Comparison of ENCODE assay signal across 17 cellular contexts in genomic region chr16:57188711-57189002, GRCh38. TPM values are rescaled to one million over a fixed set of nuclear protein-coding genes. Genes with fewer than 3 reads are reported as not detected.
DNase-seq lines count a peak whose midpoint lies in the region; ATAC-seq and TF ChIP-seq lines count a peak whose summit lies in the region.
"Had no signal": no experiment of that assay in that cellular context is flagged by ENCODE, and none has a peak within 500 bp of the region (broad histone marks: within the 10 kb centered on the region; RNA-seq: fewer than 3 reads in every experiment).

No MANE protein-coding gene starts in this region.

- no peak for TF ChIP-seq POLR2A in breast epithelium (IDR thresholded peaks at IDR 0.05)

- CTCF ChIA-PET in MCF 10A (lab: Yijun Ruan, JAX) (interaction anchor here (0.6 kb wide), 1 partner anchor 314 kb away, joined by 3 read pairs; no protein-coding TSS in a partner anchor), RWPE1 (lab: Yijun Ruan, JAX) (no interaction called here)

- H3K27ac Mint-ChIP-seq in MCF 10A (ENCODE audit: low read depth, unreplicated experiment), result peak overlapping the region; percentile 98

- H3K27me3 ChIP-seq in breast epithelium (no peaks in the 10 kb centered on the region), smooth muscle cell (ENCODE audit: low read depth) (no peaks in the 10 kb centered on the region), H7 (ENCODE audit: control insufficient read depth, insufficient read depth, low read length) (no peaks in the 10 kb centered on the region; the same call in 1 of the 2 replicates)
- H3K27me3 ChIP-seq: dorsolateral prefrontal cortex, SJSA1, uterus had no signal

- peaks cover 45% of the 10 kb centered on the region for H3K4me1 Mint-ChIP-seq in MCF 10A (ENCODE audit: insufficient read depth, unreplicated experiment)

- TF ChIP-seq CTCF in MCF 10A (IDR thresholded peaks at IDR 0.05; ENCODE audit: unreplicated experiment), result no peak
- no peak for TF ChIP-seq CTCF in breast epithelium (IDR thresholded peaks at IDR 0.05)
- no peak for TF ChIP-seq CTCF in RWPE1 (conservative IDR thresholded peaks at IDR 0.05; ENCODE audit: low read depth)
- no peak for TF ChIP-seq CTCF in fibroblast of villous mesenchyme (IDR thresholded peaks at IDR 0.05; ENCODE audit: insufficient read depth, low read depth, low read length)
- no peak for TF ChIP-seq CTCF in smooth muscle cell (IDR thresholded peaks at IDR 0.05; ENCODE audit: borderline replicate concordance, insufficient read depth, poor library complexity, severe bottlenecking)

- peaks cover 91% of the 10 kb centered on the region for H3K79me2 ChIP-seq in smooth muscle cell (ENCODE audit: low read depth)

- H3K4me3 Mint-ChIP-seq in MCF 10A (ENCODE audit: unreplicated experiment), result peak overlapping the region; percentile 95

- H2AFZ ChIP-seq in smooth muscle cell (ENCODE audit: low read depth), result no peak overlapping the region

- H3K4me2 ChIP-seq in smooth muscle cell, result peak overlapping the region; percentile 96

- peaks cover 16% of the 10 kb centered on the region for H3K36me3 Mint-ChIP-seq in MCF 10A (ENCODE audit: insufficient read depth, unreplicated experiment)

- peaks cover 0 to 21% of the 10 kb centered on the region in 2 donors for H3K4me1 ChIP-seq in breast epithelium
- peaks cover 52% of the 10 kb centered on the region for H3K4me1 ChIP-seq in smooth muscle cell (ENCODE audit: low read depth)

- H3K27ac ChIP-seq in breast epithelium (no peak overlapping the region), RWPE1 (peak overlapping the region; percentile 63), smooth muscle cell (ENCODE audit: low read depth) (peak overlapping the region; percentile 87)
- H3K27ac ChIP-seq: SJSA1, uterus had no signal

- no peaks in the 10 kb centered on the region for H3K27me3 Mint-ChIP-seq in MCF 10A (ENCODE audit: insufficient read depth, unreplicated experiment)

- DNase-seq in MCF 10A (ENCODE audit: unreplicated experiment) (no peak), breast epithelium (ENCODE audit: low spot score in 2 of 2) (no peak), RWPE1 (ENCODE audit: low spot score) (no peak), fibroblast of villous mesenchyme (ENCODE audit: low read depth) (no peak), smooth muscle cell (lab: John Stamatoyannopoulos, UW; ENCODE audit: unreplicated experiment) (no peak), left lobe of liver (ENCODE audit: low spot score) (no peak), H7 (no peak)
- DNase-seq in stimulated activated naive CD4-positive, alpha-beta T cell treated with Interleukin-2 at 50 U/mL for 16 hours (lab: John Stamatoyannopoulos, UW), result no peak
- DNase-seq: activated CD4-positive, alpha-beta T cell treated with anti-CD3 and anti-CD28 coated beads, Interleukin-2, amount 50 U/mL, for 4 hours; dorsolateral prefrontal cortex; Karpas-422; left cardiac atrium; mucosa of descending colon; NCI-H1436 treated with DMSO at 0.1 percent for 48 hours; stimulated activated naive CD4-positive, alpha-beta T cell; uterus had no signal

- intact Hi-C loops in MCF 10A (cut with micrococcal nuclease), result loop anchor here (10.0 kb wide), 1 partner anchor 226 kb away; no protein-coding TSS in a partner anchor
- intact Hi-C loops in breast epithelium (cut with DNase I; ENCODE audit: low total_unique reads), result loop anchor here (5.0 kb wide), 1 partner anchor 234 kb away; no protein-coding TSS in a partner anchor

- H3K4me3 ChIP-seq in breast epithelium, result no peak overlapping the region
- peak overlapping the region; percentile 79 for H3K4me3 ChIP-seq in fibroblast of villous mesenchyme (ENCODE audit: low read depth, low read length)
- H3K4me3 ChIP-seq in smooth muscle cell, result peak overlapping the region; percentile 78
- no peak overlapping the region for H3K4me3 ChIP-seq in H7 (ENCODE audit: insufficient read depth, low read depth, low read length)
- H3K4me3 ChIP-seq: mucosa of descending colon, SJSA1, uterus had no signal

- H3K9me3 ChIP-seq in breast epithelium, result no peaks in the 10 kb centered on the region
- no peaks in the 10 kb centered on the region for H3K9me3 ChIP-seq in smooth muscle cell (replicated peaks; ENCODE audit: low read depth)
- H3K9me3 ChIP-seq: mucosa of descending colon, SJSA1, uterus had no signal

- POLR2A ChIA-PET in MCF 10A (lab: Yijun Ruan, JAX), result interaction anchor here (2.4 to 5.7 kb wide), 2 partner anchors 25 to 78 kb away, joined by 12 to 67 read pairs; no protein-coding TSS in a partner anchor
- POLR2A ChIA-PET in RWPE1 (lab: Yijun Ruan, JAX; ENCODE audit: low non-redundant PET), result no interaction called here

- ATAC-seq in left lobe of liver, result no peak
- ATAC-seq: left cardiac atrium, mucosa of descending colon had no signal

- no TSS peak for BruUV-seq in MCF 10A (replicated peaks; lab: Mats Ljungman, UMichigan)

- H3K36me3 ChIP-seq in breast epithelium (no peaks in the 10 kb centered on the region), smooth muscle cell (ENCODE audit: low read depth) (no peaks in the 10 kb centered on the region), H7 (replicated peaks; ENCODE audit: control insufficient read depth, insufficient read depth, low read length) (no peaks in the 10 kb centered on the region)
- H3K36me3 ChIP-seq: uterus had no signal

- H3K9ac ChIP-seq in smooth muscle cell (ENCODE audit: low read depth), result no peak overlapping the region

- peaks cover 6% of the 10 kb centered on the region for H3K9me3 Mint-ChIP-seq in MCF 10A (ENCODE audit: unreplicated experiment)

- H3F3A ChIP-seq in smooth muscle cell (ENCODE audit: low read depth), result peaks cover 23% of the 10 kb centered on the region

- 87% methylated on average over 9 of the region's 9 CpGs for WGBS in smooth muscle cell (ENCODE audit: low lambda C conversion rate)

- H4K20me1 ChIP-seq in smooth muscle cell (ENCODE audit: low read depth), result peaks cover 35% of the 10 kb centered on the region

RNA-seq across cellular contexts. Expression of gene RSPRY1, which starts 2.5 kb away (rescaled TPM):
- total RNA-seq in MCF 10A (2022), result 55.9 and 62.0 TPM in 2 replicates
- 10 to 100 TPM; 26.4 to 52.4 (median 34.4) TPM for total RNA-seq in breast epithelium
- 51.2 and 64.8 TPM in 2 replicates for total RNA-seq in fibroblast of villous mesenchyme
- 57.1 and 58.0 TPM in 2 replicates for total RNA-seq in smooth muscle cell
- polyA plus RNA-seq in smooth muscle cell, result 42.0 and 43.5 TPM in 2 replicates
- total RNA-seq in left lobe of liver, result 18.1 TPM
- total RNA-seq in H7 (2014; rRNA removed; shearing (Covaris generic)), result 31.0 and 49.8 TPM in 2 replicates

RNA-seq across cellular contexts. Expression of gene PSME3IP1, which starts 2.8 kb away (rescaled TPM):
- total RNA-seq in MCF 10A (2022) (100 and 107 TPM in 2 replicates), breast epithelium (10 to 100 TPM; 64.8 to 81.4 (median 69.8) TPM), fibroblast of villous mesenchyme (59.3 and 71.2 TPM in 2 replicates), smooth muscle cell (68.7 and 104 TPM in 2 replicates), left lobe of liver (26.6 TPM)
- polyA plus RNA-seq in smooth muscle cell, result 58.1 and 82.1 TPM in 2 replicates
- total RNA-seq in H7 (2014; rRNA removed; shearing (Covaris generic)), result 60.9 and 63.3 TPM in 2 replicates

RNA-seq across cellular contexts. Expression of gene ARL2BP, which starts 56.4 kb away (rescaled TPM):
- total RNA-seq in MCF 10A (2022) (94.4 and 114 TPM in 2 replicates), breast epithelium (10 to 100 TPM; 50.5 to 64.0 (median 62.4) TPM), fibroblast of villous mesenchyme (91.2 and 134 TPM in 2 replicates), smooth muscle cell (78.1 and 85.6 TPM in 2 replicates), left lobe of liver (17.1 TPM)
- polyA plus RNA-seq in smooth muscle cell, result 68.9 and 88.0 TPM in 2 replicates
- total RNA-seq in H7 (2014; rRNA removed; shearing (Covaris generic)), result 27.7 and 28.3 TPM in 2 replicates

Comparison
In these comparisons a context has a peak if more than half of its experiments do, and no peak if none do; other contexts are left out.
1. H3K27ac ChIP-seq: peak in RWPE1 (single experiment) and smooth muscle cell (single experiment); none in breast epithelium (0 of 2).
2. H3K4me3 ChIP-seq: peak in fibroblast of villous mesenchyme (single experiment) and smooth muscle cell (single experiment); none in breast epithelium (0 of 3) and H7 (single experiment).